Comparison of ENCODE assay signal across 9 cellular contexts in the genomic region with DNA sequence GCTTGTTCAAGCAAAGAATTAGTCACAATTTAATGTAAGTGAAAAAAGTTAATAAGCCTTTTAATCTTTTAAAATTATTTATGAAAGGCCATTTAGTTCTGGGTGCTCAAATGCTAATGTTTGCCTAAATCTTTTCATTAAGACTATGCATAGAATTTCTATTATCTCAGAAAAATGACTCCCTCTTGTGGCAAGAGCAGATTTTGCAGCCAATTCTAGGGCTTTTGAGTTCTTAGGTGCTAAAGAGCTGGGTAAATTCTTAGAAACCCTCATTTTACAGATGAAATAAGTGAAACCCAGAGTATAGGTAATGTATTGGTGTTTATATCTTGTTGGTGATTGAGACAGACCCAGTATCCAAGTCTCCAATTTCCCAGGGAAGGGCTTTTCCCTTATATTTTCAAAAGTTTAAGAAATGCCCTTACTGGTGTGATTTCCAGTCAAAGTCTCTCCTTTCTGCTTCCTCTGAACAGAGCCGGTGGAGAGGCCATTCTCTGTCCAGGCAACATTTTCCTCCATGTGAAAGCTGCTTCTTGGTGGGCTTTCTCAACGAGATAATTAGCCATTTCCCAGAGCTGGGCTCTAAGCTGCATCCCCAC. TPM values are rescaled to one million over a fixed set of nuclear protein-coding genes. Genes with fewer than 3 reads are reported as not detected.
DNase-seq lines count a peak whose midpoint lies in the region; ATAC-seq and TF ChIP-seq lines count a peak whose summit lies in the region.
"Had no signal": no experiment of that assay in that cellular context is flagged by ENCODE, and none has a peak within 500 bp of the region (broad histone marks: within the 10 kb centered on the region; RNA-seq: fewer than 3 reads in every experiment).

No MANE protein-coding gene starts in this region.

- H3K36me3 ChIP-seq in mucosa of descending colon (ENCODE audit: low read depth) = no peaks in the 10 kb centered on the region

- no peak overlapping the region for H3K4me3 ChIP-seq in AG10803 (ENCODE audit: low read length)
- no peak overlapping the region for H3K4me3 ChIP-seq in GM12865 (ENCODE audit: low read depth, low read length)
- no peak overlapping the region for H3K4me3 ChIP-seq in mucosa of descending colon

- H3K4me1 ChIP-seq in mucosa of descending colon (ENCODE audit: low read depth) = peaks cover 8% of the 10 kb centered on the region

- no peaks in the 10 kb centered on the region for H3K36me3 Mint-ChIP-seq in effector memory CD8-positive, alpha-beta T cell (ENCODE audit: insufficient read depth)
- H3K36me3 Mint-ChIP-seq: IgD-negative memory B cell had no signal

- DNase-seq in AG10803 (ENCODE audit: low read depth) (peak; percentile 46), GM12865 (ENCODE audit: low read depth) (peak; percentile 51), KBM-7 (peak; percentile 39), T-helper 1 cell (peak in 3 of 5 donors; percentile 15 to 17 (median 15)), mucosa of descending colon (peak in 1 of 3 donors; percentile 86), NCI-H446 treated with DMSO at 0.1 percent for 48 hours (lab: John Stamatoyannopoulos, UW) (no peak)
- peak; percentile 10 to 19 (median 17) for DNase-seq in effector memory CD8-positive, alpha-beta T cell

- in situ Hi-C loops in KBM-7 (cut with MboI; ENCODE audit: low pct_unique_long_range_greater_than_20kb, low sequenced_read_pairs) = no loop called here

- H3K9me3 ChIP-seq in mucosa of descending colon = no peaks in the 10 kb centered on the region

- peaks cover 0 to 3% of the 10 kb centered on the region in 2 donors for H3K9me3 Mint-ChIP-seq in effector memory CD8-positive, alpha-beta T cell
- H3K9me3 Mint-ChIP-seq: IgD-negative memory B cell had no signal

- TF ChIP-seq CTCF in AG10803 (conservative IDR thresholded peaks at IDR 0.05; ENCODE audit: low read length) = peak; percentile 82
- peak; percentile 62 for TF ChIP-seq CTCF in GM12865 (IDR thresholded peaks at IDR 0.05; ENCODE audit: insufficient read depth, low read depth, low read length, missing control alignments)
- peak; percentile 74 for TF ChIP-seq CTCF in mucosa of descending colon (IDR thresholded peaks at IDR 0.05)

- intact Hi-C loops in mucosa of descending colon (cut with DNase I, micrococcal nuclease) = no loop called here

- peaks cover 6 to 17% of the 10 kb centered on the region in 2 donors for H3K27me3 Mint-ChIP-seq in effector memory CD8-positive, alpha-beta T cell
- H3K27me3 Mint-ChIP-seq: IgD-negative memory B cell had no signal

- H3K4me1 Mint-ChIP-seq in effector memory CD8-positive, alpha-beta T cell (ENCODE audit: low read depth in 2 of 2) = no peaks in the 10 kb centered on the region
- H3K4me1 Mint-ChIP-seq: IgD-negative memory B cell had no signal

- H3K4me3 Mint-ChIP-seq in effector memory CD8-positive, alpha-beta T cell = no peak overlapping the region
- H3K4me3 Mint-ChIP-seq: IgD-negative memory B cell had no signal

- H3K27ac Mint-ChIP-seq in effector memory CD8-positive, alpha-beta T cell = no peak overlapping the region
- H3K27ac Mint-ChIP-seq: IgD-negative memory B cell had no signal

- ATAC-seq in effector memory CD8-positive, alpha-beta T cell (replicated peaks) = peak; percentile 31
- ATAC-seq in mucosa of descending colon (peak; percentile 55), GM18502 (IDR thresholded peaks at IDR 0.05; ENCODE audit: poor library complexity, unreplicated experiment) (no peak)

RNA-seq across cellular contexts. Expression of gene PCSK5, which starts 24.1 kb away (rescaled TPM):
- total RNA-seq in mucosa of descending colon = 10 to 100 TPM; 44.3 to 82.0 (median 53.3) TPM
